21 cellular contexts compared by ENCODE assay signal in the genomic region with DNA sequence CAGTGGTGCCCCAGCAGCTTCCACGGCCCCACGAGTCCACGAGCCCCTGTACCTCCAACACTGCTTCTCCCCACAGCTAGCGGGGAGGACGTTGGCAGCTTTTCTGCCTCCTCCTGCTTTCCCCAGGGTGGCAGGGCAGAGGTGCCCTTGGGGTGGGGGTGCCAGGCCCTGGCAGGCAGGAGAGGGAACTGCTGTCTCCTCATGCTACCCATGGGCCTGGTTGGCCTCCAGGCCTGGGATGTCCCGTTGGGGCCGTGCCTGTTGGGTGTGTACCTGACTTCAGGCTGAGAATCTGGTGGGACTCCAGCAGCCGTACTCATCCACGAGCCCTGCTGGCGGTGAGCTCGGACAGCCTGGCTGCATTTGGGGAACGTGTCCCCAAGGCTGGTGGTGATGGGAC. TPM values are rescaled to one million over a fixed set of nuclear protein-coding genes. Genes with fewer than 3 reads are reported as not detected.
DNase-seq lines count a peak whose midpoint lies in the region; ATAC-seq, FAIRE-seq and TF ChIP-seq lines count a peak whose summit lies in the region.
"Had no signal": no experiment of that assay in that cellular context is flagged by ENCODE, and none has a peak within 500 bp of the region (broad histone marks: within the 10 kb centered on the region; RNA-seq: fewer than 3 reads in every experiment).

No MANE protein-coding gene starts in this region.

- H3K9me3 ChIP-seq in HepG2 (ENCODE audit: low read length) (no peaks in the 10 kb centered on the region), right lobe of liver (no peaks in the 10 kb centered on the region), endodermal cell (ENCODE audit: control insufficient read depth, low read length) (no peaks in the 10 kb centered on the region), neuronal stem cell (replicated peaks in 1 of 2; ENCODE audit: control insufficient read depth in 2 of 2, insufficient read depth in 1 of 2, low read depth in 1 of 2, low read length in 2 of 2) (no peaks in the 10 kb centered on the region)
- H3K9me3 ChIP-seq: BE2C had no signal

- H3K4me3 ChIP-seq in HepG2 (replicated peaks in 1 of 3; ENCODE audit: insufficient read depth in 1 of 3, low read depth in 2 of 3, low read length in 3 of 3) (no peak overlapping the region), right lobe of liver (no peak overlapping the region), endodermal cell (ENCODE audit: low read length) (no peak overlapping the region), neuronal stem cell (ENCODE audit: low read length in 2 of 2) (no peak overlapping the region)

- no peaks in the 10 kb centered on the region for H3K36me3 Mint-ChIP-seq in endodermal cell (ENCODE audit: low read depth)
- H3K36me3 Mint-ChIP-seq in type B pancreatic cell = no peaks in the 10 kb centered on the region
- no peaks in the 10 kb centered on the region for H3K36me3 Mint-ChIP-seq in T-helper 2 cell treated with Interferon-gamma antibody and Interleukin-4, amounts not matched to agents 5 μg/mL and 100 μg/mL, for 36 hours (ENCODE audit: low read depth)
- H3K36me3 Mint-ChIP-seq: CD8-positive, alpha-beta T cell had no signal

- CTCF ChIA-PET in HepG2 (lab: Yijun Ruan, JAX; ENCODE audit: low intra/inter-chr PET ratio, low total read pairs) = no interaction called here

- FAIRE-seq in HepG2 (lab: Jason Lieb, UNC) = no peak
- FAIRE-seq: GM12891 had no signal

- peaks cover 53% of the 10 kb centered on the region for H3K4me1 ChIP-seq in HepG2 (ENCODE audit: insufficient read depth, low read length)
- H3K4me1 ChIP-seq in right lobe of liver = peaks cover 2 to 100% (median 58%) of the 10 kb centered on the region in 4 donors
- peaks cover 9% of the 10 kb centered on the region for H3K4me1 ChIP-seq in endodermal cell (ENCODE audit: control insufficient read depth, insufficient read depth, low read length)
- H3K4me1 ChIP-seq in neuronal stem cell (ENCODE audit: control insufficient read depth in 2 of 2, insufficient read depth in 1 of 2, low read depth in 1 of 2, low read length in 2 of 2) = peaks cover 2 to 18% of the 10 kb centered on the region in 2 donors

- TF ChIP-seq RAD21 in HepG2 (CRISPR knock-in tag; IDR thresholded peaks at IDR 0.05) = no peak

- DNase-seq in HepG2 (ENCODE audit: low spot score) = no peak
- DNase-seq in right lobe of liver = no peak
- no peak for DNase-seq in endodermal cell
- DNase-seq in neuronal stem cell (ENCODE audit: low spot score) = no peak
- no peak for DNase-seq in type B pancreatic cell (ENCODE audit: extremely low spot score, unreplicated experiment)
- no peak for DNase-seq in T-helper 2 cell
- no peak for DNase-seq in T-helper 2 cell treated with Interferon-gamma antibody and Interleukin-4, amounts not matched to agents 5 μg/mL and 100 μg/mL, for 36 hours (ENCODE audit: low spot score)
- DNase-seq: BE2C; CD8-positive, alpha-beta T cell; DMS53; HCEC 1CT; IMR-90; Karpas-422; NCI-H1048; NCI-H1436; NCI-H2029; NCI-H345; PC-3 had no signal

- ATAC-seq in HepG2 (no peak), right lobe of liver (no peak), GM21786 (IDR thresholded peaks at IDR 0.05; ENCODE audit: unreplicated experiment) (no peak)
- ATAC-seq: CD8-positive, alpha-beta T cell; PC-3 had no signal

- H3K27me3 ChIP-seq in HepG2 (ENCODE audit: control insufficient read depth in 1 of 2, insufficient read depth in 2 of 2, low read length in 2 of 2) (no peaks in the 10 kb centered on the region), right lobe of liver (no peaks in the 10 kb centered on the region), endodermal cell (ENCODE audit: control insufficient read depth, insufficient read depth, low read length, poor library complexity, severe bottlenecking) (no peaks in the 10 kb centered on the region), neuronal stem cell (ENCODE audit: control insufficient read depth in 3 of 3, insufficient read depth in 3 of 3, low read depth in 1 of 3, low read length in 3 of 3) (no peaks in the 10 kb centered on the region)
- H3K27me3 ChIP-seq: BE2C had no signal

- in situ Hi-C loops in HepG2 (cut with HindIII; ENCODE audit: extremely low pct_ligation_motif_present, low pct_unique_long_range_greater_than_20kb) = no loop called here

- H2BK15ac ChIP-seq in neuronal stem cell (ENCODE audit: low read length) = no peak overlapping the region

- no peak overlapping the region for H2BK12ac ChIP-seq in neuronal stem cell (ENCODE audit: low read length)

- H4K8ac ChIP-seq in neuronal stem cell (ENCODE audit: low read depth, low read length) = no peak overlapping the region

- H4K20me1 ChIP-seq in HepG2 (ENCODE audit: insufficient read depth, low read length) = peaks cover 88% of the 10 kb centered on the region

- H3K79me2 ChIP-seq in HepG2 (ENCODE audit: insufficient read depth, low read length) = peaks cover 81% of the 10 kb centered on the region

- H3K27ac ChIP-seq in HepG2 (ENCODE audit: extremely low read length, insufficient read depth, low read length) (no peak overlapping the region), right lobe of liver (no peak overlapping the region), endodermal cell (ENCODE audit: low read depth, low read length) (no peak overlapping the region), neuronal stem cell (replicated peaks; ENCODE audit: low read length) (no peak overlapping the region)
- H3K27ac ChIP-seq: HL-60 had no signal

- TF ChIP-seq CTCF in HepG2 (CRISPR knock-in tag; IDR thresholded peaks at IDR 0.05) (no peak), right lobe of liver (IDR thresholded peaks at IDR 0.05) (no peak), endodermal cell (conservative IDR thresholded peaks at IDR 0.05) (no peak), type B pancreatic cell (conservative IDR thresholded peaks at IDR 0.05) (no peak)

- H3K4me1 Mint-ChIP-seq in endodermal cell (peaks cover 15% of the 10 kb centered on the region), type B pancreatic cell (ENCODE audit: unreplicated experiment) (peaks cover 29% of the 10 kb centered on the region)
- no peaks in the 10 kb centered on the region for H3K4me1 Mint-ChIP-seq in T-helper 2 cell treated with Interferon-gamma antibody and Interleukin-4, amounts not matched to agents 5 μg/mL and 100 μg/mL, for 36 hours (ENCODE audit: low read depth)

- H3K27ac Mint-ChIP-seq in endodermal cell (peak overlapping the region; percentile 58), type B pancreatic cell (peak overlapping the region; percentile 83)
- H3K27ac Mint-ChIP-seq in T-helper 2 cell treated with Interferon-gamma antibody and Interleukin-4, amounts not matched to agents 5 μg/mL and 100 μg/mL, for 36 hours = no peak overlapping the region
- H3K27ac Mint-ChIP-seq: CD8-positive, alpha-beta T cell had no signal

- H2AK5ac ChIP-seq in neuronal stem cell (ENCODE audit: low read depth, low read length) = peak overlapping the region; percentile 78

- H3K9ac ChIP-seq in HepG2 (ENCODE audit: insufficient read depth, low read depth, low read length) = no peak overlapping the region
- no peak overlapping the region for H3K9ac ChIP-seq in endodermal cell (ENCODE audit: extremely low read depth, low read length, poor library complexity, severe bottlenecking)
- H3K9ac ChIP-seq in neuronal stem cell (ENCODE audit: low read depth, low read length, poor library complexity) = peak overlapping the region; percentile 44

- H3K9me3 Mint-ChIP-seq in endodermal cell (no peaks in the 10 kb centered on the region), type B pancreatic cell (no peaks in the 10 kb centered on the region)
- H3K9me3 Mint-ChIP-seq in T-helper 2 cell treated with Interferon-gamma antibody and Interleukin-4, amounts not matched to agents 5 μg/mL and 100 μg/mL, for 36 hours = no peaks in the 10 kb centered on the region
- H3K9me3 Mint-ChIP-seq: CD8-positive, alpha-beta T cell had no signal

- no peak overlapping the region for H3K4me2 ChIP-seq in HepG2 (ENCODE audit: low read depth, low read length)
- no peak overlapping the region for H3K4me2 ChIP-seq in neuronal stem cell (ENCODE audit: insufficient read depth, low read length, poor library complexity, severe bottlenecking)

- peak overlapping the region; percentile 87 for H3K18ac ChIP-seq in neuronal stem cell (ENCODE audit: low read length)

- peak overlapping the region; percentile 94 for H3K14ac ChIP-seq in neuronal stem cell (ENCODE audit: low read length)

- BruUV-seq in HepG2 (replicated peaks; lab: Mats Ljungman, UMichigan) = no TSS peak

- H3K4ac ChIP-seq in neuronal stem cell (ENCODE audit: low read length) = no peak overlapping the region

- no peak overlapping the region for H4K91ac ChIP-seq in neuronal stem cell (ENCODE audit: low read depth, low read length, poor library complexity)

- POLR2A ChIA-PET in HepG2 (lab: Yijun Ruan, JAX) = no interaction called here

- H2BK120ac ChIP-seq in neuronal stem cell (ENCODE audit: low read depth, low read length) = no peak overlapping the region

- no peak overlapping the region for H2AFZ ChIP-seq in HepG2 (ENCODE audit: low read length)
- no peak overlapping the region for H2AFZ ChIP-seq in neuronal stem cell (ENCODE audit: low read length)

- H3K36me3 ChIP-seq in HepG2 (replicated peaks in 1 of 2; ENCODE audit: control insufficient read depth in 1 of 2, insufficient read depth in 2 of 2, low read length in 2 of 2) = peaks cover 0 to 1% of the 10 kb centered on the region in 2 experiments; a peak in 2 of 5 replicates
- H3K36me3 ChIP-seq in right lobe of liver = no peaks in the 10 kb centered on the region
- no peaks in the 10 kb centered on the region for H3K36me3 ChIP-seq in endodermal cell (ENCODE audit: control insufficient read depth, insufficient read depth, low read length)
- no peaks in the 10 kb centered on the region for H3K36me3 ChIP-seq in neuronal stem cell (replicated peaks in 1 of 2; ENCODE audit: control insufficient read depth in 2 of 2, insufficient read depth in 2 of 2, low read length in 2 of 2)
- H3K36me3 ChIP-seq: BE2C had no signal

- TF ChIP-seq EP300 in HepG2 (IDR thresholded peaks at IDR 0.05; ENCODE audit: low read depth in 2 of 2, low read length in 2 of 2) = no peak
- no peak for TF ChIP-seq EP300 in HepG2 (CRISPR knock-in tag; IDR thresholded peaks at IDR 0.05; ENCODE audit: borderline replicate concordance)

- intact Hi-C loops in HepG2 (cut with micrococcal nuclease; ENCODE audit: unreplicated experiment) (no loop called here), right lobe of liver (cut with DNase I) (no loop called here)

- 95% methylated on average over 10 of the region's 12 CpGs for WGBS in HepG2 (ENCODE audit: low lambda C conversion rate)
- WGBS in right lobe of liver (ENCODE audit: insufficient coverage, low coverage, low lambda C conversion rate, missing lambda C conversion rate) = 20% methylated on average over 5 of the region's 12 CpGs
- WGBS in endodermal cell (ENCODE audit: insufficient coverage in 1 of 2, insufficient read length in 1 of 2), 2 experiments = 91 to 94% methylated on average over 11 to 12 of the region's 12 CpGs
- WGBS in neuronal stem cell (ENCODE audit: extremely low coverage in 2 of 2, insufficient read length in 2 of 2, insufficient replicate concordance in 1 of 2), 2 donors = no CpG with 5 or more reads among the region's 12 CpGs

- TF ChIP-seq POLR2A in HepG2 (IDR thresholded peaks at IDR 0.05; ENCODE audit: insufficient read depth in 1 of 2, low read depth in 2 of 2, low read length in 2 of 2) = no peak
- no peak for TF ChIP-seq POLR2A in right lobe of liver (IDR thresholded peaks at IDR 0.05)

- peaks cover 44% of the 10 kb centered on the region for H3K79me1 ChIP-seq in neuronal stem cell (ENCODE audit: low read depth, low read length)

- no peak overlapping the region for H2BK5ac ChIP-seq in neuronal stem cell (ENCODE audit: low read length)

- H3K23ac ChIP-seq in neuronal stem cell (ENCODE audit: low read depth, low read length, poor library complexity) = peak overlapping the region; percentile 81

- H3K27me3 Mint-ChIP-seq in endodermal cell (ENCODE audit: insufficient read depth) (no peaks in the 10 kb centered on the region), type B pancreatic cell (no peaks in the 10 kb centered on the region)
- H3K27me3 Mint-ChIP-seq in T-helper 2 cell treated with Interferon-gamma antibody and Interleukin-4, amounts not matched to agents 5 μg/mL and 100 μg/mL, for 36 hours (ENCODE audit: low read depth) = no peaks in the 10 kb centered on the region

- no peak overlapping the region for H3K4me3 Mint-ChIP-seq in endodermal cell
- H3K4me3 Mint-ChIP-seq in type B pancreatic cell = no peak overlapping the region
- H3K4me3 Mint-ChIP-seq in T-helper 2 cell treated with Interferon-gamma antibody and Interleukin-4, amounts not matched to agents 5 μg/mL and 100 μg/mL, for 36 hours = no peak overlapping the region
- H3K4me3 Mint-ChIP-seq: CD8-positive, alpha-beta T cell had no signal

RNA-seq across cellular contexts. Expression of a gene that starts 27.3 kb away (rescaled TPM):
- total RNA-seq in HepG2 (2016; rRNA removed; fragmentation: Illumina TruSeq; extraction: Trizol) = 19.2 and 29.2 TPM in 2 replicates
- total RNA-seq in HepG2 (2016; cell fraction: cytosol; rRNA removed; fragmentation: Illumina TruSeq; extraction: Trizol; ENCODE audit: low read depth) = 24.1 and 24.5 TPM in 2 replicates
- 16.2 and 29.2 TPM in 2 replicates for total RNA-seq in HepG2 (2016; cell fraction: insoluble cytoplasmic fraction; rRNA removed; fragmentation: Illumina TruSeq; extraction: Trizol)
- 50.6 and 51.0 TPM in 2 replicates for total RNA-seq in HepG2 (2016; cell fraction: membrane; rRNA removed; fragmentation: Illumina TruSeq; extraction: Trizol)
- 14.5 and 14.9 TPM in 2 replicates for total RNA-seq in HepG2 (2016; cell fraction: nucleus; rRNA removed; fragmentation: Illumina TruSeq; extraction: Trizol)
- polyA plus RNA-seq in HepG2 (2011; rRNA removed) = 18.9 and 23.8 TPM in 2 replicates
- 20.3 and 28.6 TPM in 2 replicates for polyA plus RNA-seq in HepG2 (2011; cell fraction: cytosol; rRNA removed)
- 25.5 and 28.6 TPM in 2 replicates for polyA plus RNA-seq in HepG2 (2011; cell fraction: nucleus; rRNA removed)
- 42.6 and 48.4 TPM in 2 replicates for polyA plus RNA-seq in HepG2 (2012)
- 68.3 and 74.3 TPM in 2 replicates for polyA plus RNA-seq in HepG2 (2016; cell fraction: cytosol; fragmentation: Illumina TruSeq; extraction: Trizol; ENCODE audit: low read depth)
- polyA plus RNA-seq in HepG2 (2016; cell fraction: insoluble cytoplasmic fraction; fragmentation: Illumina TruSeq; extraction: Trizol; ENCODE audit: low read depth) = 28.2 and 39.1 TPM in 2 replicates
- 81.0 and 95.6 TPM in 2 replicates for polyA plus RNA-seq in HepG2 (2016; cell fraction: membrane; fragmentation: Illumina TruSeq; extraction: Trizol; ENCODE audit: low read depth)
- polyA plus RNA-seq in HepG2 (2016; cell fraction: nucleus; fragmentation: Illumina TruSeq; extraction: Trizol; ENCODE audit: insufficient read depth, low read depth) = 27.8 and 30.7 TPM in 2 replicates
- polyA minus RNA-seq in HepG2 (2011; rRNA and poly(A)+ RNA removed; ENCODE audit: low replicate concordance) = 26.4 and 69.1 TPM in 2 replicates
- polyA minus RNA-seq in HepG2 (2011; cell fraction: cytosol; rRNA and poly(A)+ RNA removed) = 27.2 and 30.5 TPM in 2 replicates
- 13.6 and 15.8 TPM in 2 replicates for polyA minus RNA-seq in HepG2 (2011; cell fraction: nucleus; rRNA and poly(A)+ RNA removed)
- total RNA-seq in right lobe of liver = 100 to 1,000 TPM; 105 to 165 (median 131) TPM
- total RNA-seq in endodermal cell = 10 to 100 TPM; 58.3 to 70.6 TPM
- polyA plus RNA-seq in endodermal cell (2013, experiment 1 of 2) = 37.4 TPM
- polyA plus RNA-seq in endodermal cell (2013, experiment 2 of 2) = 33.9 TPM
- 36.1 TPM for polyA plus RNA-seq in neuronal stem cell (2013, experiment 1 of 2)
- polyA plus RNA-seq in neuronal stem cell (2013, experiment 2 of 2) = 36.3 TPM
- total RNA-seq in type B pancreatic cell (ENCODE audit: low replicate concordance) = 66.9 and 127 TPM in 2 replicates
